ENCODE assay signal across 2 cellular contexts in genomic region chr14:61755382-61755742, GRCh38.
TF ChIP-seq lines count a peak whose summit lies in the region.

No MANE protein-coding gene starts in this region.

TF ChIP-seq in SK-N-SH, 30 proteins besides CTCF, POLR2A, EP300 and RAD21:
- peak; percentile 34; the same call in 1 of the 2 replicates for TF ChIP-seq TCF12 (IDR thresholded peaks at IDR 0.05)
- TF ChIP-seq, protein P1, sequence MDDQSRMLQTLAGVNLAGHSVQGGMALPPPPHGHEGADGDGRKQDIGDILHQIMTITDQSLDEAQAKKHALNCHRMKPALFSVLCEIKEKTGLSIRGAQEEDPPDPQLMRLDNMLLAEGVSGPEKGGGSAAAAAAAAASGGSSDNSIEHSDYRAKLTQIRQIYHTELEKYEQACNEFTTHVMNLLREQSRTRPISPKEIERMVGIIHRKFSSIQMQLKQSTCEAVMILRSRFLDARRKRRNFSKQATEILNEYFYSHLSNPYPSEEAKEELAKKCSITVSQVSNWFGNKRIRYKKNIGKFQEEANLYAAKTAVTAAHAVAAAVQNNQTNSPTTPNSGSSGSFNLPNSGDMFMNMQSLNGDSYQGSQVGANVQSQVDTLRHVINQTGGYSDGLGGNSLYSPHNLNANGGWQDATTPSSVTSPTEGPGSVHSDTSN (IDR thresholded peaks at IDR 0.05): 0 out of 2 replicates have a peak, but pooled peaks have one; percentile 18
- TF ChIP-seq TEAD4 (IDR thresholded peaks at IDR 0.05; ENCODE audit: borderline replicate concordance, insufficient read depth): peak; percentile 83
TF ChIP-seq in SK-N-SH: peak in this region for 3; not testable (repeated sequence) for 27.

TF ChIP-seq in H1, 55 proteins besides CTCF, POLR2A, EP300 and RAD21:
- TF ChIP-seq USF2 (IDR thresholded peaks at IDR 0.05; ENCODE audit: low read length) (peak; percentile 39), POLR2AphosphoS5 (IDR thresholded peaks at IDR 0.05; ENCODE audit: low read depth, low read length) (peak; percentile 72; the same call in 1 of the 2 replicates), CHD2 (IDR thresholded peaks at IDR 0.05; ENCODE audit: low read length) (peak; percentile 60; the same call in 1 of the 2 replicates), KDM4A (IDR thresholded peaks at IDR 0.05; ENCODE audit: low read depth, low read length, severe bottlenecking) (peak; percentile 53), TEAD4 (IDR thresholded peaks at IDR 0.05; ENCODE audit: low read depth, low read length) (peak; percentile 100), TCF12 (IDR thresholded peaks at IDR 0.05; ENCODE audit: low read depth, low read length) (peak; percentile 37; the same call in 1 of the 2 replicates), SP1 (IDR thresholded peaks at IDR 0.05; ENCODE audit: low read depth, low read length) (peak; percentile 45; the same call in 1 of the 2 replicates)
- TF ChIP-seq, protein P2, sequence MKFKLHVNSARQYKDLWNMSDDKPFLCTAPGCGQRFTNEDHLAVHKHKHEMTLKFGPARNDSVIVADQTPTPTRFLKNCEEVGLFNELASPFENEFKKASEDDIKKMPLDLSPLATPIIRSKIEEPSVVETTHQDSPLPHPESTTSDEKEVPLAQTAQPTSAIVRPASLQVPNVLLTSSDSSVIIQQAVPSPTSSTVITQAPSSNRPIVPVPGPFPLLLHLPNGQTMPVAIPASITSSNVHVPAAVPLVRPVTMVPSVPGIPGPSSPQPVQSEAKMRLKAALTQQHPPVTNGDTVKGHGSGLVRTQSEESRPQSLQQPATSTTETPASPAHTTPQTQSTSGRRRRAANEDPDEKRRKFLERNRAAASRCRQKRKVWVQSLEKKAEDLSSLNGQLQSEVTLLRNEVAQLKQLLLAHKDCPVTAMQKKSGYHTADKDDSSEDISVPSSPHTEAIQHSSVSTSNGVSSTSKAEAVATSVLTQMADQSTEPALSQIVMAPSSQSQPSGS (IDR thresholded peaks at IDR 0.05; ENCODE audit: low read length): peak; percentile 77; the same call in 1 of the 2 replicates
- TF ChIP-seq, protein P3, sequence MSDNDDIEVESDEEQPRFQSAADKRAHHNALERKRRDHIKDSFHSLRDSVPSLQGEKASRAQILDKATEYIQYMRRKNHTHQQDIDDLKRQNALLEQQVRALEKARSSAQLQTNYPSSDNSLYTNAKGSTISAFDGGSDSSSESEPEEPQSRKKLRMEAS (IDR thresholded peaks at IDR 0.05): peak; percentile 51
